14 cellular contexts compared by ENCODE assay signal in genomic region chr19:29247051-29247450, GRCh38.
"Had no signal": no experiment of that assay in that cellular context is flagged by ENCODE, and none has a peak within 500 bp of the region (broad histone marks: within the 10 kb centered on the region; RNA-seq: fewer than 3 reads in every experiment).

No MANE protein-coding gene starts in this region.

- H3K27ac Mint-ChIP-seq: activated CD4-positive, alpha-beta T cell treated with anti-CD3 and anti-CD28 coated beads, Interleukin-2, amount 10 ng/mL, durations not matched to agents 7 days and 5 days; activated naive CD8-positive, alpha-beta T cell treated with anti-CD3 and anti-CD28 coated beads for 36 hours; naive thymus-derived CD4-positive, alpha-beta T cell had no signal

- ATAC-seq: naive thymus-derived CD4-positive, alpha-beta T cell had no signal

- H3K36me3 Mint-ChIP-seq: activated naive CD8-positive, alpha-beta T cell treated with anti-CD3 and anti-CD28 coated beads for 36 hours; naive thymus-derived CD4-positive, alpha-beta T cell had no signal

- H3K4me1 Mint-ChIP-seq: activated CD4-positive, alpha-beta T cell treated with anti-CD3 and anti-CD28 coated beads, Interleukin-2, amount 10 ng/mL, durations not matched to agents 7 days and 5 days; activated naive CD8-positive, alpha-beta T cell treated with anti-CD3 and anti-CD28 coated beads for 36 hours had no signal

- DNase-seq: activated CD4-positive, alpha-beta T cell treated with anti-CD3 and anti-CD28 coated beads, Interleukin-2, amount 10 ng/mL, durations not matched to agents 7 days and 5 days; activated CD8-positive, alpha-beta memory T cell treated with anti-CD3 and anti-CD28 coated beads, Interleukin-2, amount 50 U/mL, for 48 hours; activated gamma-delta T cell treated with Interleukin-2 at 50 U/mL for 16 hours; activated naive CD8-positive, alpha-beta T cell treated with anti-CD3 and anti-CD28 coated beads for 36 hours; brain microvascular endothelial cell; cerebellar nuclear complex; erythroblast; naive thymus-derived CD4-positive, alpha-beta T cell; posterior cingulate gyrus; right cardiac atrium; small intestine; stimulated activated CD4-positive, alpha-beta T cell treated with anti-CD3 and anti-CD28 coated beads, Interleukin-4, amount 100 ng/mL, for 24 hours; stimulated activated naive CD4-positive, alpha-beta T cell had no signal

- H3K9me3 ChIP-seq: tibial nerve had no signal

- H3K9me3 Mint-ChIP-seq: activated CD4-positive, alpha-beta T cell treated with anti-CD3 and anti-CD28 coated beads, Interleukin-2, amount 10 ng/mL, durations not matched to agents 7 days and 5 days; activated naive CD8-positive, alpha-beta T cell treated with anti-CD3 and anti-CD28 coated beads for 36 hours had no signal

- H3K4me3 ChIP-seq: tibial nerve had no signal

- H3K36me3 ChIP-seq: brain microvascular endothelial cell, tibial nerve had no signal

- H3K27me3 ChIP-seq: brain microvascular endothelial cell, tibial nerve had no signal

- H3K27ac ChIP-seq: brain microvascular endothelial cell, tibial nerve had no signal

- H3K4me3 Mint-ChIP-seq: activated CD4-positive, alpha-beta T cell treated with anti-CD3 and anti-CD28 coated beads, Interleukin-2, amount 10 ng/mL, durations not matched to agents 7 days and 5 days; activated naive CD8-positive, alpha-beta T cell treated with anti-CD3 and anti-CD28 coated beads for 36 hours; naive thymus-derived CD4-positive, alpha-beta T cell had no signal
